10 cellular contexts compared by ENCODE assay signal in the genomic region with DNA sequence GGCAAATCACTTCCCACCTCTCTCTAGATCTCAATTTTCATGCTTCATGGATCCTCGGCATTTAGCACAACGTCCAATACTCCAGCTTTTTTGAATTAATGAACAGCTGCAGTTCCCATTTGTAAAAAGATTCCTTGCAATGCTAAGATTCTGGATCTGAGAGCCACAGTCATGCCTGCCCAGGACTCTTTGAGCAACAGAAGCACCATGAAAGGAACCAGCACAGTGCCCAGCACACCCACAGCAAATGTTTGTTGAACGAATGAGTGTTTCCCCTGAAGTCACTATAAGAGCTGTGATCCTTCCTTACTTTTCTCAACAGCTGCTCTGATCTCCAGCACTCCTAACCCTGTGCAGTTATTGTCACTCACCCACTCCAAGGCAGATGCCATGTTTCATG. TPM values are rescaled to one million over a fixed set of nuclear protein-coding genes. Genes with fewer than 3 reads are reported as not detected.
DNase-seq lines count a peak whose midpoint lies in the region; ATAC-seq and TF ChIP-seq lines count a peak whose summit lies in the region.
"Had no signal": no experiment of that assay in that cellular context is flagged by ENCODE, and none has a peak within 500 bp of the region (broad histone marks: within the 10 kb centered on the region; RNA-seq: fewer than 3 reads in every experiment).

No MANE protein-coding gene starts in this region.

- H3K27me3 ChIP-seq in upper lobe of right lung, result no peaks in the 10 kb centered on the region
- H3K27me3 ChIP-seq: BE2C had no signal

- H3K27ac Mint-ChIP-seq in natural killer cell, result peak overlapping the region; percentile 46 to 89

- H3K9me3 ChIP-seq in upper lobe of right lung, result no peaks in the 10 kb centered on the region
- H3K9me3 ChIP-seq: BE2C had no signal

- intact Hi-C loops in Right ventricle myocardium superior (cut with DNase I), result no loop called here
- intact Hi-C loops in left cardiac atrium (cut with DNase I), result no loop called here
- intact Hi-C loops in natural killer cell (cut with micrococcal nuclease), result no loop called here
- intact Hi-C loops in upper lobe of right lung (cut with DNase I), result no loop called here

- H3K4me1 ChIP-seq in upper lobe of right lung, result peaks cover 93% of the 10 kb centered on the region

- peak overlapping the region; percentile 98 for H3K27ac ChIP-seq in caudate nucleus (ENCODE audit: low read depth, low read length)
- peak overlapping the region; percentile 87 for H3K27ac ChIP-seq in upper lobe of right lung

- no peaks in the 10 kb centered on the region for H3K27me3 Mint-ChIP-seq in natural killer cell (ENCODE audit: low read depth in 2 of 2)

- H3K4me3 Mint-ChIP-seq in natural killer cell, result peak overlapping the region; percentile 56

- no peak for ATAC-seq in Right ventricle myocardium superior (ENCODE audit: poor library complexity)
- no peak for ATAC-seq in left cardiac atrium
- no peak for ATAC-seq in natural killer cell
- no peak for ATAC-seq in upper lobe of right lung
- ATAC-seq in GM21717 (IDR thresholded peaks at IDR 0.05; ENCODE audit: unreplicated experiment), result no peak

- H3K4me1 Mint-ChIP-seq in natural killer cell, result peaks cover 56 to 78% of the 10 kb centered on the region in 2 donors

- H3K4me3 ChIP-seq in upper lobe of right lung, result no peak overlapping the region

- H3K36me3 Mint-ChIP-seq in natural killer cell, result no peaks in the 10 kb centered on the region

- no peaks in the 10 kb centered on the region for H3K36me3 ChIP-seq in upper lobe of right lung
- H3K36me3 ChIP-seq: BE2C had no signal

- DNase-seq in Right ventricle myocardium superior (peak; percentile 6), left cardiac atrium (no peak), caudate nucleus (lab: John Stamatoyannopoulos, UW) (no peak), natural killer cell (no peak), upper lobe of right lung (no peak), NCI-H526 (lab: John Stamatoyannopoulos, UW) (no peak), NCI-H1105 treated with DMSO at 0.1 percent for 48 hours (lab: John Stamatoyannopoulos, UW) (no peak)
- DNase-seq: BE2C, NCI-H2227 treated with DMSO at 0.1 percent for 48 hours had no signal

- H3K9me3 Mint-ChIP-seq in natural killer cell, result no peaks in the 10 kb centered on the region

- TF ChIP-seq CTCF in natural killer cell (IDR thresholded peaks at IDR 0.05), result no peak
- TF ChIP-seq CTCF in upper lobe of right lung (IDR thresholded peaks at IDR 0.05), result no peak

RNA-seq across cellular contexts. Expression of a gene that starts 20.7 kb away (rescaled TPM):
- 54.8 TPM for total RNA-seq in Right ventricle myocardium superior
- total RNA-seq in left cardiac atrium, result 100 to 1,000 TPM in 1 of 2 donors, 10 to 100 TPM in 1; 88.8 to 112 TPM
- 100 to 1,000 TPM; 174 to 232 (median 200) TPM for total RNA-seq in natural killer cell
- 200 TPM for total RNA-seq in upper lobe of right lung

RNA-seq across cellular contexts. Expression of a gene that starts 36.9 kb away (rescaled TPM):
- total RNA-seq in Right ventricle myocardium superior, result 32.0 TPM
- 10 to 100 TPM; 25.2 to 28.1 TPM for total RNA-seq in left cardiac atrium
- 10 to 100 TPM; 26.0 to 35.2 (median 29.3) TPM for total RNA-seq in natural killer cell
- total RNA-seq in upper lobe of right lung, result 27.4 TPM

RNA-seq across cellular contexts. Expression of a gene that starts 37.2 kb away (rescaled TPM):
- total RNA-seq in Right ventricle myocardium superior (242 TPM), left cardiac atrium (100 to 1,000 TPM; 155 to 168 TPM), natural killer cell (10 to 100 TPM; 70.9 to 77.0 (median 71.0) TPM), upper lobe of right lung (118 TPM)
